Comparison of ENCODE assay signal across 1 cellular context in genomic region chr7:104883718-104884452, GRCh38.
TF ChIP-seq lines count a peak whose summit lies in the region.

No MANE protein-coding gene starts in this region.

TF ChIP-seq in HepG2, 621 proteins besides CTCF, POLR2A, EP300 and RAD21 (continued from another document and continues in another):
- TF ChIP-seq ZNF639 (CRISPR knock-in tag; conservative IDR thresholded peaks at IDR 0.05) (no peak), PRDM15 (CRISPR knock-in tag; IDR thresholded peaks at IDR 0.05) (no peak), ZBTB40 (IDR thresholded peaks at IDR 0.05) (no peak), ZBTB40 (CRISPR knock-in tag; IDR thresholded peaks at IDR 0.05) (peak; percentile 24; the same call in 1 of the 2 replicates), HMGXB4 (CRISPR knock-in tag; IDR thresholded peaks at IDR 0.05; ENCODE audit: borderline replicate concordance in 1 of 2, low read depth in 1 of 2) (peak; percentile 33 to 55; a peak in 1 of 4 replicates), TEAD3 (CRISPR knock-in tag; optimal IDR thresholded peaks at IDR 0.05; ENCODE audit: borderline replicate concordance) (peak; percentile 44), EHMT2 (IDR thresholded peaks at IDR 0.05; ENCODE audit: borderline replicate concordance, low read depth, low read length) (no peak), THRA (CRISPR knock-in tag; IDR thresholded peaks at IDR 0.05; ENCODE audit: borderline replicate concordance) (peak; percentile 32; the same call in 1 of the 2 replicates), JUNB (CRISPR knock-in tag; IDR thresholded peaks at IDR 0.05; ENCODE audit: borderline replicate concordance) (no peak), ZNF850 (CRISPR knock-in tag; conservative IDR thresholded peaks at IDR 0.05) (no peak), SPEN (CRISPR knock-in tag; IDR thresholded peaks at IDR 0.05; ENCODE audit: low read depth) (no peak), ELF1 (CRISPR knock-in tag; IDR thresholded peaks at IDR 0.05) (peak; percentile 68), MYPOP (CRISPR knock-in tag; IDR thresholded peaks at IDR 0.05) (0 out of 2 replicates have a peak, but pooled peaks have one; percentile 33), ZNF740 (CRISPR knock-in tag; IDR thresholded peaks at IDR 0.05) (no peak), MTF1 (CRISPR knock-in tag; IDR thresholded peaks at IDR 0.05) (no peak), ATM (IDR thresholded peaks at IDR 0.05; ENCODE audit: borderline replicate concordance) (no peak), SAP130 (CRISPR knock-in tag; IDR thresholded peaks at IDR 0.05; ENCODE audit: low read depth) (peak; percentile 49), ZXDC (CRISPR knock-in tag; IDR thresholded peaks at IDR 0.05) (no peak), SRF (IDR thresholded peaks at IDR 0.05; ENCODE audit: low read depth, low read length) (no peak), ZNF496 (CRISPR knock-in tag; IDR thresholded peaks at IDR 0.05; ENCODE audit: insufficient replicate concordance) (no peak), TOE1 (CRISPR knock-in tag; IDR thresholded peaks at IDR 0.05) (no peak; the same call in 1 of the 2 replicates), DDIT3 (CRISPR knock-in tag; IDR thresholded peaks at IDR 0.05) (no peak), ZNF430 (CRISPR knock-in tag; IDR thresholded peaks at IDR 0.05) (no peak), FOXA3 (CRISPR knock-in tag; IDR thresholded peaks at IDR 0.05) (peak; percentile 18; the same call in 1 of the 2 replicates), ZBTB4 (CRISPR knock-in tag; IDR thresholded peaks at IDR 0.05; ENCODE audit: borderline replicate concordance) (no peak)
